ENCODE assay signal across 14 cellular contexts in genomic region chr3:45140392-45140791, GRCh38. TPM values are rescaled to one million over a fixed set of nuclear protein-coding genes. Genes with fewer than 3 reads are reported as not detected.
DNase-seq lines count a peak whose midpoint lies in the region; ATAC-seq and TF ChIP-seq lines count a peak whose summit lies in the region.
"Had no signal": no experiment of that assay in that cellular context is flagged by ENCODE, and none has a peak within 500 bp of the region (broad histone marks: within the 10 kb centered on the region; RNA-seq: fewer than 3 reads in every experiment).

No MANE protein-coding gene starts in this region.

- H3K36me3 ChIP-seq in Panc1 (ENCODE audit: control insufficient read depth, insufficient read depth, low read length) = peaks cover 5% of the 10 kb centered on the region; the same call in 1 of the 2 replicates
- H3K36me3 ChIP-seq in osteoblast (ENCODE audit: insufficient read depth, low read length) = no peaks in the 10 kb centered on the region
- H3K36me3 ChIP-seq: WERI-Rb-1 had no signal

- POLR2A ChIA-PET in Panc1 (lab: Charles Lee) = no interaction called here

- intact Hi-C loops in Panc1 (cut with micrococcal nuclease; ENCODE audit: unreplicated experiment) = no loop called here

- no peak for TF ChIP-seq CTCF in Panc1 (IDR thresholded peaks at IDR 0.05)
- TF ChIP-seq CTCF in osteoblast (IDR thresholded peaks at IDR 0.05; ENCODE audit: extremely low read depth, low read depth, low read length) = no peak

- H3K27me3 ChIP-seq in Panc1 (ENCODE audit: control insufficient read depth, insufficient read depth, low read length) (no peaks in the 10 kb centered on the region), osteoblast (ENCODE audit: insufficient read depth, low read length) (no peaks in the 10 kb centered on the region)

- in situ Hi-C loops in Panc1 (cut with HindIII; ENCODE audit: low pct_unique_long_range_greater_than_20kb, low sequenced_read_pairs) = no loop called here

- H3K4me3 ChIP-seq in Panc1 (ENCODE audit: low read depth in 2 of 2, low read length in 2 of 2) (no peak overlapping the region), osteoblast (ENCODE audit: insufficient read depth, low read length) (no peak overlapping the region)

- peaks cover 44% of the 10 kb centered on the region for H3K27me3 Mint-ChIP-seq in activated T-cell treated with anti-CD3 and anti-CD28 coated beads, Interleukin-2, amount 50 U/mL, for 24 hours

- H4K20me1 ChIP-seq in osteoblast (ENCODE audit: insufficient read depth, low read length) = no peaks in the 10 kb centered on the region

- peak overlapping the region; percentile 52 for H2AFZ ChIP-seq in osteoblast (ENCODE audit: low read length)

- H3K9me3 Mint-ChIP-seq in activated T-cell treated with anti-CD3 and anti-CD28 coated beads, Interleukin-2, amount 50 U/mL, for 24 hours = no peaks in the 10 kb centered on the region
- H3K9me3 Mint-ChIP-seq: activated naive CD4-positive, alpha-beta T cell treated with anti-CD3 and anti-CD28 coated beads, Interleukin-2, amount 50 U/mL, for 72 hours; CD8-positive, alpha-beta memory T cell had no signal

- no peaks in the 10 kb centered on the region for H3K36me3 Mint-ChIP-seq in activated T-cell treated with anti-CD3 and anti-CD28 coated beads, Interleukin-2, amount 50 U/mL, for 24 hours (ENCODE audit: low read depth)
- H3K36me3 Mint-ChIP-seq: activated naive CD4-positive, alpha-beta T cell treated with anti-CD3 and anti-CD28 coated beads, Interleukin-2, amount 50 U/mL, for 72 hours had no signal

- H3K27ac ChIP-seq in Panc1 (ENCODE audit: low read length) (no peak overlapping the region), epithelial cell of prostate (peak overlapping the region; percentile 99), osteoblast (ENCODE audit: low read depth, low read length) (peak overlapping the region; percentile 66)
- H3K27ac ChIP-seq: WERI-Rb-1 had no signal

- CTCF ChIA-PET in Panc1 (lab: Charles Lee) = no interaction called here

- peak; percentile 61; the same call in 1 of the 2 replicates for ATAC-seq in Panc1
- ATAC-seq: activated naive CD4-positive, alpha-beta T cell treated with anti-CD3 and anti-CD28 coated beads, Interleukin-2, amount 50 U/mL, for 72 hours; stimulated activated naive CD8-positive, alpha-beta T cell treated with anti-CD3 and anti-CD28 coated beads, Interleukin-15, Interleukin-2, amounts not matched to agents 100 U/mL and 50 U/mL, for 24 hours had no signal

- H3K79me2 ChIP-seq in osteoblast (ENCODE audit: insufficient read depth, low read length) = peaks cover 51% of the 10 kb centered on the region

- no TSS peak for BruUV-seq in Panc1 (replicated peaks; lab: Mats Ljungman, UMichigan)

- no peaks in the 10 kb centered on the region for H3K9me3 ChIP-seq in Panc1 (ENCODE audit: control insufficient read depth, insufficient read depth, low read depth, low read length)
- H3K9me3 ChIP-seq in osteoblast (ENCODE audit: low read depth, low read length) = no peaks in the 10 kb centered on the region

- peaks cover 21% of the 10 kb centered on the region for H3K4me1 ChIP-seq in Panc1 (ENCODE audit: control insufficient read depth, insufficient read depth, low read length)
- peaks cover 53% of the 10 kb centered on the region for H3K4me1 ChIP-seq in osteoblast (ENCODE audit: insufficient read depth, low read length)

- peak overlapping the region; percentile 20 for H3K4me2 ChIP-seq in osteoblast (ENCODE audit: insufficient read depth, low read length)

- no peak overlapping the region for H3K4me3 Mint-ChIP-seq in activated T-cell treated with anti-CD3 and anti-CD28 coated beads, Interleukin-2, amount 50 U/mL, for 24 hours
- H3K4me3 Mint-ChIP-seq: CD8-positive, alpha-beta memory T cell had no signal

- DNase-seq in EL (peak; percentile 70), Panc1 (ENCODE audit: low read depth, low spot score) (no peak), epithelial cell of prostate (ENCODE audit: low read depth, low spot score) (no peak), osteoblast (ENCODE audit: insufficient read length, low spot score, missing footprints) (peak; percentile 91), NCI-H2227 treated with DMSO at 0.1 percent for 48 hours (lab: John Stamatoyannopoulos, UW) (no peak)
- no peak for DNase-seq in activated T-cell treated with anti-CD3 and anti-CD28 coated beads, Interleukin-2, amount 50 U/mL, for 24 hours
- no peak for DNase-seq in stimulated activated naive CD4-positive, alpha-beta T cell treated with Interleukin-2 at 50 U/mL for 16 hours (lab: John Stamatoyannopoulos, UW)
- DNase-seq: CD8-positive, alpha-beta memory T cell; HCEC 1CT; NCI-H146; stimulated activated naive CD8-positive, alpha-beta T cell treated with anti-CD3 and anti-CD28 coated beads, Interleukin-15, Interleukin-2, amounts not matched to agents 100 U/mL and 50 U/mL, for 24 hours; WERI-Rb-1 had no signal

- H3K27ac Mint-ChIP-seq in activated T-cell treated with anti-CD3 and anti-CD28 coated beads, Interleukin-2, amount 50 U/mL, for 24 hours = no peak overlapping the region
- H3K27ac Mint-ChIP-seq: activated naive CD4-positive, alpha-beta T cell treated with anti-CD3 and anti-CD28 coated beads, Interleukin-2, amount 50 U/mL, for 72 hours had no signal

- H3K4me1 Mint-ChIP-seq in activated T-cell treated with anti-CD3 and anti-CD28 coated beads, Interleukin-2, amount 50 U/mL, for 24 hours (ENCODE audit: low read depth) = peaks cover 18% of the 10 kb centered on the region

RNA-seq across cellular contexts. Expression of gene CDCP1, which starts 5.8 kb away (rescaled TPM):
- total RNA-seq in Panc1 (2021; ENCODE audit: unreplicated experiment) = 47.8 TPM
- polyA plus RNA-seq in Panc1 (2012; ENCODE audit: insufficient read length) = 15.4 TPM
- 4.4 and 7.6 TPM in 2 replicates for total RNA-seq in osteoblast
- total RNA-seq: SK-MEL-5 had no signal
- polyA plus RNA-seq: CD8-positive, alpha-beta memory T cell had no signal

Comparison
In these comparisons a context has a peak if more than half of its experiments do, and no peak if none do; other contexts are left out.
1. DNase-seq: peak in EL (single experiment) and osteoblast (single experiment); none in Panc1 (single experiment), epithelial cell of prostate (single experiment), activated T-cell treated with anti-CD3 and anti-CD28 coated beads, Interleukin-2, amount 50 U/mL, for 24 hours (single experiment), NCI-H2227 treated with DMSO at 0.1 percent for 48 hours (single experiment) and stimulated activated naive CD4-positive, alpha-beta T cell treated with Interleukin-2 at 50 U/mL for 16 hours (single experiment).